Comparison of ENCODE assay signal across 1 cellular context in genomic region chr1:85244271-85245053, GRCh38.
TF ChIP-seq lines count a peak whose summit lies in the region.

No MANE protein-coding gene starts in this region.

TF ChIP-seq in HepG2, 621 proteins besides CTCF, POLR2A, EP300 and RAD21 (continued from another document):
- TF ChIP-seq ZNF740 (CRISPR knock-in tag; IDR thresholded peaks at IDR 0.05) = no peak
- TF ChIP-seq, protein P1, sequence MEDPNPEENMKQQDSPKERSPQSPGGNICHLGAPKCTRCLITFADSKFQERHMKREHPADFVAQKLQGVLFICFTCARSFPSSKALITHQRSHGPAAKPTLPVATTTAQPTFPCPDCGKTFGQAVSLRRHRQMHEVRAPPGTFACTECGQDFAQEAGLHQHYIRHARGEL (CRISPR knock-in tag; IDR thresholded peaks at IDR 0.05) = no peak
- no peak for TF ChIP-seq KDM4B (CRISPR knock-in tag; IDR thresholded peaks at IDR 0.05)
- TF ChIP-seq ZNF660 (CRISPR knock-in tag; IDR thresholded peaks at IDR 0.05; ENCODE audit: borderline replicate concordance, low read depth) = no peak
- TF ChIP-seq KDM6A (CRISPR knock-in tag; IDR thresholded peaks at IDR 0.05; ENCODE audit: low read depth) = no peak
- no peak for TF ChIP-seq FOXM1 (CRISPR knock-in tag; IDR thresholded peaks at IDR 0.05)
- TF ChIP-seq HNRNPLL (IDR thresholded peaks at IDR 0.05; ENCODE audit: low read depth, low read length, poor library complexity, severe bottlenecking) = no peak
- no peak for TF ChIP-seq ZNF687 (CRISPR knock-in tag; IDR thresholded peaks at IDR 0.05)
- TF ChIP-seq, protein P2, sequence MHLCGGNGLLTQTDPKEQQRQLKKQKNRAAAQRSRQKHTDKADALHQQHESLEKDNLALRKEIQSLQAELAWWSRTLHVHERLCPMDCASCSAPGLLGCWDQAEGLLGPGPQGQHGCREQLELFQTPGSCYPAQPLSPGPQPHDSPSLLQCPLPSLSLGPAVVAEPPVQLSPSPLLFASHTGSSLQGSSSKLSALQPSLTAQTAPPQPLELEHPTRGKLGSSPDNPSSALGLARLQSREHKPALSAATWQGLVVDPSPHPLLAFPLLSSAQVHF (CRISPR knock-in tag; IDR thresholded peaks at IDR 0.05) = no peak
- TF ChIP-seq RCOR2 (CRISPR knock-in tag; IDR thresholded peaks at IDR 0.05) = no peak
- TF ChIP-seq NRL (CRISPR knock-in tag; IDR thresholded peaks at IDR 0.05; ENCODE audit: borderline replicate concordance) = no peak
- no peak for TF ChIP-seq ZNF768 (CRISPR knock-in tag; IDR thresholded peaks at IDR 0.05)
- TF ChIP-seq GMEB2 (CRISPR knock-in tag; IDR thresholded peaks at IDR 0.05; ENCODE audit: low read depth) = no peak
- no peak for TF ChIP-seq ZKSCAN8 (CRISPR knock-in tag; IDR thresholded peaks at IDR 0.05; ENCODE audit: borderline replicate concordance)
- no peak for TF ChIP-seq LCORL (IDR thresholded peaks at IDR 0.05)
- no peak for TF ChIP-seq LCORL (CRISPR knock-in tag; IDR thresholded peaks at IDR 0.05)
- no peak for TF ChIP-seq CBFB (CRISPR knock-in tag; IDR thresholded peaks at IDR 0.05)
TF ChIP-seq in HepG2: peak in this region for 0.
